20 cellular contexts compared by ENCODE assay signal in genomic region chr3:134228035-134228434, GRCh38.
"Had no signal": no experiment of that assay in that cellular context is flagged by ENCODE, and none has a peak within 500 bp of the region (broad histone marks: within the 10 kb centered on the region; RNA-seq: fewer than 3 reads in every experiment).

No MANE protein-coding gene starts in this region.

- H3K4me3 Mint-ChIP-seq: activated naive CD4-positive, alpha-beta T cell treated with anti-CD3 and anti-CD28 coated beads for 36 hours; effector memory CD8-positive, alpha-beta T cell; nephron progenitor cell had no signal

- H3K4me1 ChIP-seq: right lobe of liver had no signal

- H3K9me3 Mint-ChIP-seq: activated naive CD4-positive, alpha-beta T cell treated with anti-CD3 and anti-CD28 coated beads for 36 hours; effector memory CD8-positive, alpha-beta T cell; naive B cell had no signal

- DNase-seq: activated CD4-positive, alpha-beta T cell treated with anti-CD3 and anti-CD28 coated beads for 4 hours; activated CD4-positive, alpha-beta T cell treated with anti-CD3 and anti-CD28 coated beads, Interleukin-2, amount 50 U/mL, for 4 hours; activated effector memory CD4-positive, alpha-beta T cell treated with Interleukin-2 at 50 U/mL for 16 hours; activated naive CD4-positive, alpha-beta T cell treated with anti-CD3 and anti-CD28 coated beads for 36 hours; amygdala; caudate nucleus; cortex of kidney; effector memory CD8-positive, alpha-beta T cell; foreskin fibroblast; heart right ventricle; left ventricle myocardium inferior; naive B cell; nephron progenitor cell; ovary; right lobe of liver; stimulated activated CD4-positive, alpha-beta T cell treated with anti-CD3 and anti-CD28 coated beads, Interleukin-2, amount 100 ng/mL, for 48 hours; stimulated activated naive CD4-positive, alpha-beta T cell treated with Interleukin-2 at 50 U/mL for 16 hours had no signal

- H3K27me3 Mint-ChIP-seq: effector memory CD8-positive, alpha-beta T cell; naive B cell; progenitor cell of endocrine pancreas had no signal

- ATAC-seq: effector memory CD8-positive, alpha-beta T cell; right lobe of liver had no signal

- H3K27ac ChIP-seq: heart right ventricle, left ventricle myocardium inferior, neutrophil, ovary, right lobe of liver, tibial nerve had no signal

- H3K27ac Mint-ChIP-seq: activated naive CD4-positive, alpha-beta T cell treated with anti-CD3 and anti-CD28 coated beads for 36 hours; effector memory CD8-positive, alpha-beta T cell; nephron progenitor cell; progenitor cell of endocrine pancreas had no signal

- H3K4me3 ChIP-seq: heart right ventricle, left ventricle myocardium inferior, ovary, right lobe of liver, tibial nerve had no signal

- H3K36me3 ChIP-seq: heart right ventricle, left ventricle myocardium inferior, neutrophil, ovary, right lobe of liver, tibial nerve had no signal

- H3K9me3 ChIP-seq: heart right ventricle, left ventricle myocardium inferior, neutrophil, ovary, right lobe of liver, tibial nerve had no signal

- H3K27me3 ChIP-seq: heart right ventricle, neutrophil, ovary, right lobe of liver, tibial nerve had no signal

- H3K36me3 Mint-ChIP-seq: naive B cell had no signal
